7 cellular contexts compared by ENCODE assay signal in genomic region chr7:128347573-128348147, GRCh38. TPM values are rescaled to one million over a fixed set of nuclear protein-coding genes. Genes with fewer than 3 reads are reported as not detected.
A peak's percentile ranks its signal among the peaks of the same experiment; 100 is the strongest.
DNase-seq lines count a peak whose midpoint lies in the region; ATAC-seq, FAIRE-seq and TF ChIP-seq lines count a peak whose summit lies in the region.

No MANE protein-coding gene starts in this region.

- H2BK15ac ChIP-seq in H1 (ENCODE audit: low read length) = no peak overlapping the region

- no peak overlapping the region for H2BK120ac ChIP-seq in H1 (replicated peaks; ENCODE audit: low read depth, low read length)

- in situ Hi-C loops in G401 (cut with HindIII; ENCODE audit: low sequenced_read_pairs) = no loop called here

- no peak overlapping the region for H3K14ac ChIP-seq in H1 (ENCODE audit: insufficient read length)

- H3K4ac ChIP-seq in H1 (replicated peaks; ENCODE audit: insufficient read length, low read depth, low read length) = no peak overlapping the region

- no peak overlapping the region for H3K23ac ChIP-seq in H1 (ENCODE audit: insufficient read length)

- no peaks in the 10 kb centered on the region for H4K20me1 ChIP-seq in H1 (replicated peaks in 1 of 2; ENCODE audit: control insufficient read depth in 1 of 2, insufficient read depth in 2 of 2, low read length in 2 of 2)

- H3K9ac ChIP-seq in H1 (replicated peaks in 1 of 4; ENCODE audit: extremely low read depth in 1 of 4, low read depth in 3 of 4, low read length in 3 of 4) = no peak overlapping the region

- no peak overlapping the region for H3K18ac ChIP-seq in H1 (ENCODE audit: extremely low read depth, low read length)

- peaks cover 3% of the 10 kb centered on the region; the same call in 1 of the 2 replicates for H3K23me2 ChIP-seq in H1 (ENCODE audit: low read depth, low read length)

- peaks cover 5 to 8% of the 10 kb centered on the region in 2 experiments for H3K79me2 ChIP-seq in H1 (ENCODE audit: control insufficient read depth in 1 of 2, insufficient read depth in 2 of 2, low read length in 2 of 2)

- H2BK20ac ChIP-seq in H1 (ENCODE audit: low read length) = no peak overlapping the region

- H4K91ac ChIP-seq in H1 (replicated peaks; ENCODE audit: insufficient read length, low read length) = no peak overlapping the region

- peaks cover 4% of the 10 kb centered on the region for H3K79me1 ChIP-seq in H1 (ENCODE audit: low read depth, low read length)

- no peak overlapping the region for H2BK5ac ChIP-seq in H1 (ENCODE audit: low read depth, low read length)

- no peak overlapping the region for H4K5ac ChIP-seq in H1 (ENCODE audit: insufficient read length, low read depth, low read length)

- no peak overlapping the region for H4K8ac ChIP-seq in H1 (ENCODE audit: extremely low read depth, insufficient read depth, low read length)

- no peak for FAIRE-seq in H1 (lab: Jason Lieb, UNC)

- 65% methylated on average over 2 of the region's 2 CpGs; no CpG with 5 or more reads in 1 of the 2 experiments for WGBS in H1 (ENCODE audit: extremely low coverage in 1 of 2, insufficient coverage in 1 of 2, insufficient read length in 1 of 2, insufficient replicate concordance in 2 of 2, low coverage in 1 of 2, low lambda C conversion rate in 2 of 2, missing lambda C conversion rate in 1 of 2), 2 experiments

- POLR2A ChIA-PET in H1 (lab: Charles Lee; ENCODE audit: partially characterized antibody) = interaction anchor here (1.2 to 2.4 kb wide), 6 partner anchors 10 to 43 kb away, joined by 3 to 11 read pairs (median 4); no protein-coding TSS in a partner anchor

- TF ChIP-seq CTCF in NB4 (IDR thresholded peaks at IDR 0.05; ENCODE audit: low read depth, low read length) (peak; percentile 89), WI38 (IDR thresholded peaks at IDR 0.05; ENCODE audit: low read depth, low read length) (peak; percentile 75), H1 (IDR thresholded peaks at IDR 0.05; ENCODE audit: control extremely low read depth in 1 of 3, insufficient read depth in 1 of 3, low read depth in 1 of 3, low read length in 3 of 3) (peak; percentile 51 to 70 (median 58))

- no peaks in the 10 kb centered on the region; a peak in 1 of 4 replicates for H3K9me3 ChIP-seq in H1 (ENCODE audit: insufficient read depth in 2 of 2, low read depth in 1 of 2, low read length in 1 of 2)

- no peak for TF ChIP-seq EP300 in H1 (IDR thresholded peaks at IDR 0.05; ENCODE audit: borderline replicate concordance in 1 of 2, low read depth in 2 of 2, low read length in 2 of 2)

- H2AK5ac ChIP-seq in H1 (ENCODE audit: low read depth, low read length) = no peak overlapping the region

- no peak overlapping the region for H2BK12ac ChIP-seq in H1 (ENCODE audit: low read depth, low read length)

- no peak overlapping the region for H3K4me3 ChIP-seq in NB4 (ENCODE audit: low read depth, low read length)
- no peak overlapping the region for H3K4me3 ChIP-seq in WI38 (ENCODE audit: low read depth, low read length)
- H3K4me3 ChIP-seq in H1 (ENCODE audit: extremely low read depth in 1 of 4, insufficient read depth in 2 of 4, low read depth in 3 of 4, low read length in 4 of 4) = no peak overlapping the region

- CTCF ChIA-PET in H1 (lab: Charles Lee; ENCODE audit: partially characterized antibody) = interaction anchor here (0.7 to 13.6 kb wide), 19 partner anchors 9 to 113 kb away, joined by 3 to 345 read pairs (median 7); no protein-coding TSS in a partner anchor

- H3K56ac ChIP-seq in H1 (replicated peaks; ENCODE audit: insufficient read length, low read depth, low read length) = no peak overlapping the region

- TF ChIP-seq POLR2A in NB4 (IDR thresholded peaks at IDR 0.05; ENCODE audit: extremely low read depth, insufficient read length) = no peak
- TF ChIP-seq POLR2A in H1 (IDR thresholded peaks at IDR 0.05; ENCODE audit: control extremely low read depth in 1 of 2, low read depth in 2 of 2, low read length in 2 of 2) = no peak

- peaks cover 0 to 6% (median 0%) of the 10 kb centered on the region in 4 experiments; a peak in 1 of 8 replicates for H3K36me3 ChIP-seq in H1 (ENCODE audit: control insufficient read depth in 2 of 4, insufficient read depth in 4 of 4, low read length in 3 of 4)

- ATAC-seq in GM18870 (IDR thresholded peaks at IDR 0.05; ENCODE audit: unreplicated experiment) (no peak), GM21723 (IDR thresholded peaks at IDR 0.05; ENCODE audit: unreplicated experiment) (no peak)

- peaks cover 29 to 46% (median 41%) of the 10 kb centered on the region in 4 experiments for H3K27me3 ChIP-seq in H1 (replicated peaks in 1 of 4; ENCODE audit: control insufficient read depth in 3 of 4, extremely low read depth in 1 of 4, insufficient read depth in 3 of 4, low read length in 3 of 4)

- no peak overlapping the region for H2AFZ ChIP-seq in H1 (ENCODE audit: low read length)

- no peak overlapping the region for H3K27ac ChIP-seq in H1 (ENCODE audit: low read depth, low read length)

- TF ChIP-seq RAD21 in H1 (IDR thresholded peaks at IDR 0.05 in 1 of 2, conservative IDR thresholded peaks at IDR 0.05 in 1 of 2; ENCODE audit: low read depth in 2 of 2, low read length in 2 of 2) = peak; percentile 82 to 86

- peaks cover 2 to 10% (median 7%) of the 10 kb centered on the region in 4 experiments for H3K4me1 ChIP-seq in H1 (replicated peaks in 1 of 4; ENCODE audit: control insufficient read depth in 3 of 4, insufficient read depth in 4 of 4, low read length in 3 of 4)

- DNase-seq in G401 (ENCODE audit: low spot score) = peak; percentile 25
- DNase-seq in NB4 (ENCODE audit: low read depth) = peak; percentile 82
- DNase-seq in H1 (ENCODE audit: low read depth in 1 of 2, low spot score in 2 of 2) = peak in 1 of 2 experiments; percentile 61
- peak; percentile 82 for DNase-seq in myocyte (ENCODE audit: low read depth)

- no peak overlapping the region for H3K4me2 ChIP-seq in H1 (ENCODE audit: insufficient read depth in 1 of 2, low read depth in 2 of 2, low read length in 2 of 2)

TF ChIP-seq in H1, 55 proteins besides CTCF, POLR2A, EP300 and RAD21:
- no peak for TF ChIP-seq YY1 (IDR thresholded peaks at IDR 0.05; ENCODE audit: low read depth, low read length)
- no peak for TF ChIP-seq POU5F1 (IDR thresholded peaks at IDR 0.05; ENCODE audit: low read depth, low read length)
- TF ChIP-seq SUZ12 (IDR thresholded peaks at IDR 0.05; ENCODE audit: low read length) = no peak
- no peak for TF ChIP-seq CBX5 (IDR thresholded peaks at IDR 0.05; ENCODE audit: low read depth, low read length)
- TF ChIP-seq BRCA1 (IDR thresholded peaks at IDR 0.05; ENCODE audit: low read depth, low read length) = no peak
- no peak for TF ChIP-seq PHF8 (conservative IDR thresholded peaks at IDR 0.05; ENCODE audit: low read depth, low read length)
TF ChIP-seq in H1: peak in this region for 0.

RNA-seq across cellular contexts. Expression of gene RBM28, which starts 4.0 kb away (rescaled TPM):
- 20.6 and 58.3 TPM in 2 replicates for total RNA-seq in G401 (2014; rRNA removed; shearing (Covaris generic))
- 65.3 and 68.0 TPM in 2 replicates for total RNA-seq in H1 (2021; fragmentation: NEBNext Ultra II Directional; extraction: Animal tissue kit (Norgen Biotek cat#: 25700))
- 9.6 and 12.8 TPM in 2 replicates for polyA plus RNA-seq in H1 (2011; rRNA removed)
- 22.5 TPM for polyA plus RNA-seq in H1 (2011; cell fraction: cytosol; rRNA removed)
- polyA plus RNA-seq in H1 (2011; cell fraction: nucleus; rRNA removed) = 29.4 TPM
- polyA plus RNA-seq in H1 (2012, experiment 1 of 2) = 42.6 to 66.7 TPM (median 46.6 TPM) in 4 replicates
- 5.3 TPM for polyA plus RNA-seq in H1 (2012, experiment 2 of 2)
- 33.8 TPM for polyA plus RNA-seq in H1 (2013, experiment 1 of 2)
- 32.7 TPM for polyA plus RNA-seq in H1 (2013, experiment 2 of 2)
- 15.3 and 17.3 TPM in 2 replicates for polyA minus RNA-seq in H1 (2011; rRNA and poly(A)+ RNA removed)
- 27.2 TPM for polyA minus RNA-seq in H1 (2011; cell fraction: cytosol; rRNA and poly(A)+ RNA removed)
- polyA minus RNA-seq in H1 (2011; cell fraction: nucleus; rRNA and poly(A)+ RNA removed) = 21.5 TPM
- 24.5 and 25.4 TPM in 2 replicates for total RNA-seq in myocyte
- polyA plus RNA-seq in myocyte (2012) = 37.6 TPM

RNA-seq across cellular contexts. Expression of gene PRRT4, which starts 13.8 kb away (rescaled TPM):
- total RNA-seq in G401 (2014; rRNA removed; shearing (Covaris generic)) = 0.78 TPM in 1 of 2 replicates, not detected in the other
- total RNA-seq in H1 (2021; fragmentation: NEBNext Ultra II Directional; extraction: Animal tissue kit (Norgen Biotek cat#: 25700)) = 0.34 and 0.69 TPM in 2 replicates
- polyA plus RNA-seq in H1 (2011; rRNA removed) = 1.0 and 2.4 TPM in 2 replicates
- polyA plus RNA-seq in H1 (2011; cell fraction: cytosol; rRNA removed) = 0.85 TPM
- 2.1 TPM for polyA plus RNA-seq in H1 (2011; cell fraction: nucleus; rRNA removed)
- polyA plus RNA-seq in H1 (2012, experiment 1 of 2) = 0.40 to 1.2 TPM (median 0.82 TPM) in 4 replicates
- polyA plus RNA-seq in H1 (2012, experiment 2 of 2) = 0.54 TPM
- polyA plus RNA-seq in H1 (2013, experiment 1 of 2) = 1.1 TPM
- polyA plus RNA-seq in H1 (2013, experiment 2 of 2) = 1.2 TPM
- 0.47 TPM in 1 of 2 replicates, not detected in the other for polyA minus RNA-seq in H1 (2011; rRNA and poly(A)+ RNA removed)
- polyA minus RNA-seq in H1 (2011; cell fraction: cytosol; rRNA and poly(A)+ RNA removed) = 1.2 TPM
- polyA minus RNA-seq in H1 (2011; cell fraction: nucleus; rRNA and poly(A)+ RNA removed) = 2.0 TPM
- total RNA-seq in myocyte = 4.2 and 7.3 TPM in 2 replicates
- polyA plus RNA-seq in myocyte (2012) = 6.3 TPM
